Comparison of ENCODE assay signal across 1 cellular context in the genomic region with DNA sequence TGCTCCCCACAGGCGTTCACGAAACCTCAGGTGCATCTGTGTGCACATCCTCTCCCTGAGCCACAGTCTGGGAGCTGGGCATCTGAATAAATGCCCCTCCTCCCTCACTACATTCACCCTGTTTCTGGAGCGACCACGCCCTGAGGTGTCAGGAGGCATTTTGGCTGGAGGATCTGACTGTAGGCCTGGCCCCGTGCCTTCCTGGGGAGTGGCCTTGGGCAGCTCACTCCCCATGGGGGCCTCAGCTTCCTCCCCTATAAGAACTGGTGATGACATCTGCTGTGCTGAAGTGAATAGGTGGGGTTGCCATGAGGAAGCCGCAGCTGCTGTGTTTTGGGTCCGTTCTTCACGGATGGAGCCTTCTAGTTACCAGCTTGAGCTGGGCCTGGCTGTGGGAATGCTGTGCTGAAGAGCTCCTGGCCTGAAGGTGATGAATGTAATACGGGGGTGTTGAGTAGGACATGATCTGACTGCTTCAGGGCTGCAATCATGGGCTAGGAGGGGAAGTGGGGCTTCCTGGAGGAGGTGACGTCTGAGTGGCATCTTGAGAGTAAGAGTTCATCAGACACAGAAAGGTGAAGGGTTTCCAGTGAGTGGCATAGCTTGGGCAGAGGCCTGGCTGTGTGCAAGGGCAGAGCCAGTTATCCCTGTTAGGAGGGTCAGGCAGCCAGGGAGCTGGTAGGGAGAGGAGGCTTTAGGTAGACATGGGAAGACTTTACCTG.
TF ChIP-seq lines count a peak whose summit lies in the region.

No MANE protein-coding gene starts in this region.

TF ChIP-seq in IMR-90, 13 proteins besides CTCF, POLR2A, EP300 and RAD21 (continued from another document):
- TF ChIP-seq CEBPB (IDR thresholded peaks at IDR 0.05; ENCODE audit: low read depth, low read length) (no peak), SMC3 (IDR thresholded peaks at IDR 0.05; ENCODE audit: low read depth, low read length) (no peak), RFX5 (IDR thresholded peaks at IDR 0.05; ENCODE audit: low read depth, low read length) (no peak), NFE2L2 (IDR thresholded peaks at IDR 0.05; ENCODE audit: low read depth, low read length) (no peak), BHLHE40 (IDR thresholded peaks at IDR 0.05; ENCODE audit: low read depth, low read length) (no peak), MXI1 (IDR thresholded peaks at IDR 0.05; ENCODE audit: borderline replicate concordance, low read depth, low read length) (no peak), RCOR1 (IDR thresholded peaks at IDR 0.05; ENCODE audit: insufficient replicate concordance, low read length) (no peak), FOS (IDR thresholded peaks at IDR 0.05; ENCODE audit: low read depth, low read length) (no peak)
- TF ChIP-seq, protein P1, sequence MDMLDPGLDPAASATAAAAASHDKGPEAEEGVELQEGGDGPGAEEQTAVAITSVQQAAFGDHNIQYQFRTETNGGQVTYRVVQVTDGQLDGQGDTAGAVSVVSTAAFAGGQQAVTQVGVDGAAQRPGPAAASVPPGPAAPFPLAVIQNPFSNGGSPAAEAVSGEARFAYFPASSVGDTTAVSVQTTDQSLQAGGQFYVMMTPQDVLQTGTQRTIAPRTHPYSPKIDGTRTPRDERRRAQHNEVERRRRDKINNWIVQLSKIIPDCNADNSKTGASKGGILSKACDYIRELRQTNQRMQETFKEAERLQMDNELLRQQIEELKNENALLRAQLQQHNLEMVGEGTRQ (IDR thresholded peaks at IDR 0.05; ENCODE audit: low read depth, low read length), result no peak
- TF ChIP-seq, protein P2, sequence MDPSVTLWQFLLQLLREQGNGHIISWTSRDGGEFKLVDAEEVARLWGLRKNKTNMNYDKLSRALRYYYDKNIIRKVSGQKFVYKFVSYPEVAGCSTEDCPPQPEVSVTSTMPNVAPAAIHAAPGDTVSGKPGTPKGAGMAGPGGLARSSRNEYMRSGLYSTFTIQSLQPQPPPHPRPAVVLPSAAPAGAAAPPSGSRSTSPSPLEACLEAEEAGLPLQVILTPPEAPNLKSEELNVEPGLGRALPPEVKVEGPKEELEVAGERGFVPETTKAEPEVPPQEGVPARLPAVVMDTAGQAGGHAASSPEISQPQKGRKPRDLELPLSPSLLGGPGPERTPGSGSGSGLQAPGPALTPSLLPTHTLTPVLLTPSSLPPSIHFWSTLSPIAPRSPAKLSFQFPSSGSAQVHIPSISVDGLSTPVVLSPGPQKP (IDR thresholded peaks at IDR 0.05; ENCODE audit: borderline replicate concordance, low read depth, low read length), result no peak
